In the genomic region with DNA sequence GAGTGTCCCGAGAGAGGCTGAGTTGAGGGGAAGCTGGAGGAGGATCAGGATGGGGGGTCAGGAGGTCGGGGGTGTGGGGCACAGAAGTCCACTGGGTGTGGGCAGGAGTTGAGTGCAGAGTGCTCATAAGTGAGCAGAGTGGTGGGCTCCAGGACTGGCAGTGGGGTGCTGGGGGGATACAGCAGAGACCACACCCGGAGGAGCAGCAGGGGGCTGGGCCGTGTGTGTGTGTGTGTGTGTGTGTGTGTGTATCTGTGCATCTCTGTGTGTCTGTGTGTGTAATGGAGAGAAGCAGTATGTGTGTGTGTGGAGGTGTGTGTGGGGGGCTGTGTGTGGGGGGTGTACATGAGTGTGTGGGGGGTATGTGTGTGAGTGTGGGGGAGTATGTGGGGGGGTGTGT, we compare ENCODE assay signal across 20 cellular contexts.
"Had no signal": no experiment of that assay in that cellular context is flagged by ENCODE, and none has a peak within 500 bp of the region (broad histone marks: within the 10 kb centered on the region; RNA-seq: fewer than 3 reads in every experiment).

No MANE protein-coding gene starts in this region.

- DNase-seq: dermis blood vessel endothelial cell; dorsolateral prefrontal cortex; effector CD4-positive, alpha-beta T cell; effector memory CD4-positive, alpha-beta T cell; foreskin keratinocyte; heart left ventricle; hypothalamus; immature natural killer cell; islet precursor cell; kidney; kidney glomerular epithelial cell; left colon; left ventricle myocardium inferior; mammary epithelial cell; mesendoderm; midbrain; naive thymus-derived CD4-positive, alpha-beta T cell had no signal

- H3K27ac Mint-ChIP-seq: immature natural killer cell; memory B cell; naive thymus-derived CD4-positive, alpha-beta T cell had no signal

- H3K36me3 Mint-ChIP-seq: immature natural killer cell; naive thymus-derived CD4-positive, alpha-beta T cell had no signal

- H3K4me3 Mint-ChIP-seq: immature natural killer cell; memory B cell; naive thymus-derived CD4-positive, alpha-beta T cell had no signal

- ATAC-seq: foreskin keratinocyte; gastroesophageal sphincter; left colon; left lobe of liver; naive thymus-derived CD4-positive, alpha-beta T cell had no signal
